ENCODE assay signal across 1 cellular context in the genomic region with DNA sequence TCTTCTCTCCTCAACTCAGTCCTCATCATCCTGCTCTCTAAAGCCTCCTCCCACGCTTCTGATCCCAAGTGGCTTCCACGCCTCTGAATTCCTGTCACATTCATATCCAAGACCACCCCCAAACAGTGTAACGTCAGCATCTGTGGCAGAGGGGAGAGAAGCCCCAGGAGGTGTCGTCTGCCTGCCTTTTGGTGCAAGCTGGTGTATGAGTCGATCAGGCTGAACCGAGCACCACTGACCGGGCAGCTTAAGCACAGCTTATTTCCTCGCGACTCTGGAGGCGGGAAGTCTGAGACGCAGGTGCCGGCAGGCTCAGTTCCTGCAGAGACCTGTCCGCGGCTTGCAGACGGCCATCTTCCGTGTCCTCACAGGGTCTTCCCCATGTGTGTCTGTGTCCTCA.
TF ChIP-seq lines count a peak whose summit lies in the region.

No MANE protein-coding gene starts in this region.

TF ChIP-seq in SK-N-SH, 30 proteins besides CTCF, POLR2A, EP300 and RAD21 (continued from another document):
- TF ChIP-seq, protein P1, sequence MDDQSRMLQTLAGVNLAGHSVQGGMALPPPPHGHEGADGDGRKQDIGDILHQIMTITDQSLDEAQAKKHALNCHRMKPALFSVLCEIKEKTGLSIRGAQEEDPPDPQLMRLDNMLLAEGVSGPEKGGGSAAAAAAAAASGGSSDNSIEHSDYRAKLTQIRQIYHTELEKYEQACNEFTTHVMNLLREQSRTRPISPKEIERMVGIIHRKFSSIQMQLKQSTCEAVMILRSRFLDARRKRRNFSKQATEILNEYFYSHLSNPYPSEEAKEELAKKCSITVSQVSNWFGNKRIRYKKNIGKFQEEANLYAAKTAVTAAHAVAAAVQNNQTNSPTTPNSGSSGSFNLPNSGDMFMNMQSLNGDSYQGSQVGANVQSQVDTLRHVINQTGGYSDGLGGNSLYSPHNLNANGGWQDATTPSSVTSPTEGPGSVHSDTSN (IDR thresholded peaks at IDR 0.05), result no peak
- no peak for TF ChIP-seq TAF1 (IDR thresholded peaks at IDR 0.05; ENCODE audit: borderline replicate concordance, low read depth, low read length)
- TF ChIP-seq SMC3 (IDR thresholded peaks at IDR 0.05; ENCODE audit: low read depth, low read length), result no peak
- TF ChIP-seq SIN3A (IDR thresholded peaks at IDR 0.05; ENCODE audit: borderline replicate concordance, low read depth, low read length), result no peak
- TF ChIP-seq CHD2 (IDR thresholded peaks at IDR 0.05; ENCODE audit: low read length, partially characterized antibody), result no peak
- no peak for TF ChIP-seq YY1 (IDR thresholded peaks at IDR 0.05; ENCODE audit: low read depth)
- no peak for TF ChIP-seq NFIC (IDR thresholded peaks at IDR 0.05; ENCODE audit: borderline replicate concordance)
TF ChIP-seq in SK-N-SH: peak in this region for 0.
